Comparison of ENCODE assay signal across 23 cellular contexts in the genomic region with DNA sequence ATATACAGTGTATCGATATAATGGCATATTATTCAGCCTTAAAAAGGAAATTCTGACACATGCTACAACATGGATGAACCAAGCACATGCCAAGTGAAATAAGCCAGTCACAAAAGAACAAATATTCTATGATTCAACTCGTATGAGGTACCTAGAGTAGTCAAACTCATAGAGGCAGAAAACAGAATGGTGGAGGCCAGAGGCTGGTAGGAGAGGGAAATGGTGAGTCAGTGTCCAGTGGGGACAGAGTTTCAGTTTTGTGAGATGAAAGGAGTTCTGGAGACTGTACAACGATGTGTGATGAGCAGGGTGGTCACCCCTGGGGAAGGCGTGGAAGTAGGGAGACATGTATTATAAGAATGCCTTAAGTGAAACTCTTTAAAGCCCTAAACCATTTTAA. TPM values are rescaled to one million over a fixed set of nuclear protein-coding genes. Genes with fewer than 3 reads are reported as not detected.
A peak's percentile ranks its signal among the peaks of the same experiment; 100 is the strongest.
DNase-seq lines count a peak whose midpoint lies in the region; ATAC-seq and TF ChIP-seq lines count a peak whose summit lies in the region.
"Had no signal": no experiment of that assay in that cellular context is flagged by ENCODE, and none has a peak within 500 bp of the region (broad histone marks: within the 10 kb centered on the region; RNA-seq: fewer than 3 reads in every experiment).

No MANE protein-coding gene starts in this region.

- no peaks in the 10 kb centered on the region for H4K20me1 ChIP-seq in IMR-90 (ENCODE audit: insufficient read depth, low read length)
- no peaks in the 10 kb centered on the region for H4K20me1 ChIP-seq in osteoblast (ENCODE audit: insufficient read depth, low read length)

- H2AFZ ChIP-seq in IMR-90 (replicated peaks; ENCODE audit: low read length, poor library complexity) = no peak overlapping the region
- peak overlapping the region; percentile 49 for H2AFZ ChIP-seq in osteoblast (ENCODE audit: low read length)
- H2AFZ ChIP-seq: neural progenitor cell had no signal

- in situ Hi-C loops in IMR-90 (cut with MboI; ENCODE audit: low sequenced_read_pairs) = no loop called here

- H3K18ac ChIP-seq in IMR-90 (ENCODE audit: low read depth, low read length) = no peak overlapping the region

- H3K9me3 Mint-ChIP-seq in activated T-cell treated with anti-CD3 and anti-CD28 coated beads, Interleukin-2, amount 50 U/mL, for 24 hours = no peaks in the 10 kb centered on the region
- H3K9me3 Mint-ChIP-seq in activated T-helper 2 cell treated with anti-CD3 and anti-CD28 coated beads, Interferon-gamma antibody, Interleukin-2, Interleukin-4, amounts not matched to agents 10 μg/mL and 5 μg/mL and 100 μg/mL, durations not matched to agents 14 hours and 24 hours and 36 hours = no peaks in the 10 kb centered on the region
- H3K9me3 Mint-ChIP-seq: mesothelial cell of epicardium, neural progenitor cell had no signal

- H2BK20ac ChIP-seq in IMR-90 (ENCODE audit: low read depth, low read length) = no peak overlapping the region

- no peak overlapping the region for H3K4me2 ChIP-seq in IMR-90 (ENCODE audit: low read depth, low read length)
- no peak overlapping the region for H3K4me2 ChIP-seq in osteoblast (ENCODE audit: insufficient read depth, low read length)
- H3K4me2 ChIP-seq: neural progenitor cell had no signal

- POLR2A ChIA-PET in IMR-90 (lab: Charles Lee; ENCODE audit: unreplicated experiment) = no interaction called here

- no CpG with 5 or more reads among the region's 4 CpGs for WGBS in IMR-90 (ENCODE audit: extremely low coverage in 2 of 2, insufficient read length in 1 of 2), 2 experiments

- BruUV-seq in IMR-90 (replicated peaks; lab: Mats Ljungman, UMichigan) = no TSS peak

- no peak overlapping the region for H3K4me3 ChIP-seq in IMR-90 (ENCODE audit: insufficient read depth, low read depth, low read length)
- H3K4me3 ChIP-seq in osteoblast (ENCODE audit: insufficient read depth, low read length) = no peak overlapping the region
- H3K4me3 ChIP-seq: breast epithelium, K562, left ventricle myocardium inferior, neural progenitor cell, prostate gland, tibial nerve had no signal

- H3K9me3 ChIP-seq in IMR-90 (ENCODE audit: control insufficient read depth, insufficient read depth, low read length) = no peaks in the 10 kb centered on the region
- no peaks in the 10 kb centered on the region for H3K9me3 ChIP-seq in osteoblast (ENCODE audit: low read depth, low read length)
- H3K9me3 ChIP-seq: breast epithelium, left ventricle myocardium inferior, prostate gland, tibial nerve had no signal

- H4K8ac ChIP-seq in IMR-90 (ENCODE audit: low read depth in 2 of 2, low read length in 2 of 2) = no peak overlapping the region

- no peak overlapping the region for H3K4ac ChIP-seq in IMR-90 (ENCODE audit: low read depth, low read length)

- H3K4me1 ChIP-seq in IMR-90 (ENCODE audit: control insufficient read depth, insufficient read depth, low read length) (peaks cover 5% of the 10 kb centered on the region), osteoblast (ENCODE audit: insufficient read depth, low read length) (peaks cover 10% of the 10 kb centered on the region)
- H3K4me1 ChIP-seq: breast epithelium, neural progenitor cell had no signal

- no peak overlapping the region for H2BK5ac ChIP-seq in IMR-90 (ENCODE audit: low read depth, low read length, poor library complexity, severe bottlenecking)

- H3K79me2 ChIP-seq in osteoblast (ENCODE audit: insufficient read depth, low read length) = no peaks in the 10 kb centered on the region

- no peak overlapping the region for H3K23ac ChIP-seq in IMR-90 (ENCODE audit: low read depth, low read length)

- ATAC-seq in IMR-90 (ENCODE audit: low read depth) (no peak), GM21737 (IDR thresholded peaks at IDR 0.05; ENCODE audit: unreplicated experiment) (no peak), HG02973 (IDR thresholded peaks at IDR 0.05; ENCODE audit: unreplicated experiment) (no peak)
- ATAC-seq: K562 had no signal

- H3K4me3 Mint-ChIP-seq in activated T-cell treated with anti-CD3 and anti-CD28 coated beads, Interleukin-2, amount 50 U/mL, for 24 hours = no peak overlapping the region
- no peak overlapping the region for H3K4me3 Mint-ChIP-seq in activated T-helper 2 cell treated with anti-CD3 and anti-CD28 coated beads, Interferon-gamma antibody, Interleukin-2, Interleukin-4, amounts not matched to agents 10 μg/mL and 5 μg/mL and 100 μg/mL, durations not matched to agents 14 hours and 24 hours and 36 hours (ENCODE audit: low read depth)
- H3K4me3 Mint-ChIP-seq: mesothelial cell of epicardium, neural progenitor cell had no signal

- CTCF ChIA-PET in IMR-90 (lab: Yijun Ruan, JAX) = no interaction called here

- peaks cover 59% of the 10 kb centered on the region for H3K36me3 Mint-ChIP-seq in activated T-cell treated with anti-CD3 and anti-CD28 coated beads, Interleukin-2, amount 50 U/mL, for 24 hours (ENCODE audit: low read depth)
- peaks cover 50% of the 10 kb centered on the region for H3K36me3 Mint-ChIP-seq in activated T-helper 2 cell treated with anti-CD3 and anti-CD28 coated beads, Interferon-gamma antibody, Interleukin-2, Interleukin-4, amounts not matched to agents 10 μg/mL and 5 μg/mL and 100 μg/mL, durations not matched to agents 14 hours and 24 hours and 36 hours (ENCODE audit: low read depth)
- H3K36me3 Mint-ChIP-seq: mesothelial cell of epicardium had no signal

- peaks cover 71% of the 10 kb centered on the region for H3K4me1 Mint-ChIP-seq in activated T-cell treated with anti-CD3 and anti-CD28 coated beads, Interleukin-2, amount 50 U/mL, for 24 hours (ENCODE audit: low read depth)
- H3K4me1 Mint-ChIP-seq in activated T-helper 2 cell treated with anti-CD3 and anti-CD28 coated beads, Interferon-gamma antibody, Interleukin-2, Interleukin-4, amounts not matched to agents 10 μg/mL and 5 μg/mL and 100 μg/mL, durations not matched to agents 14 hours and 24 hours and 36 hours (ENCODE audit: low read depth) = peaks cover 36% of the 10 kb centered on the region

- 0 out of 3 replicates have a peak overlapping the region, but pooled peaks have one; percentile 3 for H2BK15ac ChIP-seq in IMR-90 (ENCODE audit: low read depth, low read length)

- no peak overlapping the region for H2BK120ac ChIP-seq in IMR-90 (ENCODE audit: low read depth, low read length)

- H4K5ac ChIP-seq in IMR-90 (ENCODE audit: low read depth, low read length) = no peak overlapping the region

- intact Hi-C loops in IMR-90 (cut with micrococcal nuclease) = no loop called here
- intact Hi-C loops in activated T-helper 2 cell treated with anti-CD3 and anti-CD28 coated beads, Interferon-gamma antibody, Interleukin-2, Interleukin-4, amounts not matched to agents 10 μg/mL and 5 μg/mL and 100 μg/mL, durations not matched to agents 14 hours and 24 hours and 36 hours (cut with micrococcal nuclease) = no loop called here

- H3K56ac ChIP-seq in IMR-90 (ENCODE audit: extremely low read depth, insufficient read depth, low read length) = no peak overlapping the region

- no peak for DNase-seq in activated T-cell treated with anti-CD3 and anti-CD28 coated beads, Interleukin-2, amount 50 U/mL, for 24 hours
- no peak for DNase-seq in activated T-cell treated with anti-CD3 and anti-CD28 coated beads, Interleukin-2, amount 50 U/mL, for 48 hours
- DNase-seq in IMR-90 (no peak), osteoblast (ENCODE audit: insufficient read length, low spot score, missing footprints) (no peak), cerebellar cortex (ENCODE audit: low spot score) (no peak)
- DNase-seq in activated T-helper 2 cell treated with anti-CD3 and anti-CD28 coated beads, Interferon-gamma antibody, Interleukin-2, Interleukin-4, amounts not matched to agents 10 μg/mL and 5 μg/mL and 100 μg/mL, durations not matched to agents 14 hours and 24 hours and 36 hours (ENCODE audit: low spot score) = no peak
- DNase-seq: cortex of kidney; DMS53; left ventricle myocardium inferior; NCI-H1694; SHP77 treated with DMSO at 0.1 percent for 48 hours; stimulated activated naive CD4-positive, alpha-beta T cell treated with Interleukin-2 at 50 U/mL for 16 hours had no signal

- H2AK9ac ChIP-seq in IMR-90 (replicated peaks; ENCODE audit: low read depth, low read length, poor library complexity) = no peak overlapping the region

- H3K27me3 Mint-ChIP-seq in activated T-cell treated with anti-CD3 and anti-CD28 coated beads, Interleukin-2, amount 50 U/mL, for 24 hours = no peaks in the 10 kb centered on the region
- H3K27me3 Mint-ChIP-seq in activated T-helper 2 cell treated with anti-CD3 and anti-CD28 coated beads, Interferon-gamma antibody, Interleukin-2, Interleukin-4, amounts not matched to agents 10 μg/mL and 5 μg/mL and 100 μg/mL, durations not matched to agents 14 hours and 24 hours and 36 hours (ENCODE audit: low read depth) = no peaks in the 10 kb centered on the region

- H4K91ac ChIP-seq in IMR-90 (ENCODE audit: insufficient read depth, low read depth, low read length) = no peak overlapping the region

- H2AK5ac ChIP-seq in IMR-90 (ENCODE audit: low read depth, low read length) = no peak overlapping the region

- H3K27me3 ChIP-seq in IMR-90 (ENCODE audit: control insufficient read depth, insufficient read depth, low read length) (no peaks in the 10 kb centered on the region; the same call in 1 of the 2 replicates), osteoblast (ENCODE audit: insufficient read depth, low read length) (peaks cover 2% of the 10 kb centered on the region)
- H3K27me3 ChIP-seq: breast epithelium, neural progenitor cell, tibial nerve had no signal

- no peak overlapping the region for H3K27ac ChIP-seq in IMR-90 (ENCODE audit: insufficient read depth, low read length)
- H3K27ac ChIP-seq in osteoblast (ENCODE audit: low read depth, low read length) = no peak overlapping the region
- H3K27ac ChIP-seq: breast epithelium, C4-2B, left ventricle myocardium inferior, neural progenitor cell, prostate gland, tibial nerve, VCaP had no signal

- H3K79me1 ChIP-seq in IMR-90 (ENCODE audit: low read depth in 1 of 2, low read length in 2 of 2) = no peaks in the 10 kb centered on the region; a peak in 1 of 4 replicates

- TF ChIP-seq CTCF in IMR-90 (conservative IDR thresholded peaks at IDR 0.05; ENCODE audit: low read depth, low read length) = no peak
- no peak for TF ChIP-seq CTCF in osteoblast (IDR thresholded peaks at IDR 0.05; ENCODE audit: extremely low read depth, low read depth, low read length)

- TF ChIP-seq POLR2A in IMR-90 (IDR thresholded peaks at IDR 0.05; ENCODE audit: low read depth, low read length) = no peak

- peaks cover 15% of the 10 kb centered on the region for H3K9me1 ChIP-seq in IMR-90 (ENCODE audit: insufficient read depth, low read length)

- H3K36me3 ChIP-seq in IMR-90 (ENCODE audit: control insufficient read depth, insufficient read depth, low read length) = no peaks in the 10 kb centered on the region
- no peaks in the 10 kb centered on the region for H3K36me3 ChIP-seq in osteoblast (ENCODE audit: insufficient read depth, low read length)
- H3K36me3 ChIP-seq: breast epithelium, left ventricle myocardium inferior, neural progenitor cell, prostate gland, tibial nerve had no signal

- peak overlapping the region; percentile 93 for H3K27ac Mint-ChIP-seq in activated T-cell treated with anti-CD3 and anti-CD28 coated beads, Interleukin-2, amount 50 U/mL, for 24 hours
- peak overlapping the region; percentile 81 for H3K27ac Mint-ChIP-seq in activated T-helper 2 cell treated with anti-CD3 and anti-CD28 coated beads, Interferon-gamma antibody, Interleukin-2, Interleukin-4, amounts not matched to agents 10 μg/mL and 5 μg/mL and 100 μg/mL, durations not matched to agents 14 hours and 24 hours and 36 hours
- H3K27ac Mint-ChIP-seq: mesothelial cell of epicardium, neural progenitor cell had no signal

- no peak overlapping the region for H3K9ac ChIP-seq in IMR-90 (ENCODE audit: low read depth, low read length)
- H3K9ac ChIP-seq: neural progenitor cell had no signal

- dilution Hi-C loops in IMR-90 (cut with HindIII; ENCODE audit: low sequenced_read_pairs, unreplicated experiment) = no loop called here

- no peak overlapping the region for H3K14ac ChIP-seq in IMR-90 (replicated peaks; ENCODE audit: low read depth, low read length)

- no peak for TF ChIP-seq RAD21 in IMR-90 (IDR thresholded peaks at IDR 0.05; ENCODE audit: low read length)

RNA-seq across cellular contexts. Expression of a gene that starts 39.9 kb away (rescaled TPM):
- total RNA-seq in IMR-90 (2012; rRNA removed) (0.54 and 0.83 TPM in 2 replicates), osteoblast (0.29 and 0.36 TPM in 2 replicates)
- polyA plus RNA-seq in IMR-90 (2012; rRNA removed) = 1.1 and 1.3 TPM in 2 replicates
- 0.56 and 0.93 TPM in 2 replicates for polyA plus RNA-seq in IMR-90 (2012; cell fraction: cytosol; rRNA removed)
- polyA plus RNA-seq in IMR-90 (2012; cell fraction: nucleus; rRNA removed; ENCODE audit: low replicate concordance) = 0.74 and 1.1 TPM in 2 replicates
- total RNA-seq in activated T-helper 2 cell treated with anti-CD3 and anti-CD28 coated beads, Interferon-gamma antibody, Interleukin-2, Interleukin-4, amounts not matched to agents 10 μg/mL and 5 μg/mL and 100 μg/mL, durations not matched to agents 14 hours and 24 hours and 36 hours = 34.3 and 34.9 TPM in 2 replicates

RNA-seq across cellular contexts. Expression of a gene that starts 59.3 kb away (rescaled TPM):
- total RNA-seq in IMR-90 (2012; rRNA removed) (not detected in 2 replicates), osteoblast (not detected in 2 replicates)
- 0.05 TPM in 1 of 2 replicates, not detected in the other for polyA plus RNA-seq in IMR-90 (2012; rRNA removed)
- 0.01 TPM in 1 of 2 replicates, not detected in the other for polyA plus RNA-seq in IMR-90 (2012; cell fraction: cytosol; rRNA removed)
- polyA plus RNA-seq in IMR-90 (2012; cell fraction: nucleus; rRNA removed; ENCODE audit: low replicate concordance) = 0.03 TPM in 2 replicates
- total RNA-seq in activated T-helper 2 cell treated with anti-CD3 and anti-CD28 coated beads, Interferon-gamma antibody, Interleukin-2, Interleukin-4, amounts not matched to agents 10 μg/mL and 5 μg/mL and 100 μg/mL, durations not matched to agents 14 hours and 24 hours and 36 hours = 0.11 TPM in 2 replicates
- total RNA-seq: left ventricle myocardium inferior, tibial nerve had no signal
- polyA plus RNA-seq: AG04450, K562 had no signal

Comparison
In these comparisons a context has a peak if more than half of its experiments do, and no peak if none do; other contexts are left out.
1. RNA of a gene that starts 39.9 kb away (total RNA-seq): 34.3 to 34.9 TPM in activated T-helper 2 cell treated with anti-CD3 and anti-CD28 coated beads, Interferon-gamma antibody, Interleukin-2, Interleukin-4, amounts not matched to agents 10 μg/mL and 5 μg/mL and 100 μg/mL, durations not matched to agents 14 hours and 24 hours and 36 hours; 0.54 to 0.83 TPM in IMR-90 and 0.29 to 0.36 TPM in osteoblast; every median in the first group is over 10 times any median in the second.